ENCODE assay signal across 1 cellular context in the genomic region with DNA sequence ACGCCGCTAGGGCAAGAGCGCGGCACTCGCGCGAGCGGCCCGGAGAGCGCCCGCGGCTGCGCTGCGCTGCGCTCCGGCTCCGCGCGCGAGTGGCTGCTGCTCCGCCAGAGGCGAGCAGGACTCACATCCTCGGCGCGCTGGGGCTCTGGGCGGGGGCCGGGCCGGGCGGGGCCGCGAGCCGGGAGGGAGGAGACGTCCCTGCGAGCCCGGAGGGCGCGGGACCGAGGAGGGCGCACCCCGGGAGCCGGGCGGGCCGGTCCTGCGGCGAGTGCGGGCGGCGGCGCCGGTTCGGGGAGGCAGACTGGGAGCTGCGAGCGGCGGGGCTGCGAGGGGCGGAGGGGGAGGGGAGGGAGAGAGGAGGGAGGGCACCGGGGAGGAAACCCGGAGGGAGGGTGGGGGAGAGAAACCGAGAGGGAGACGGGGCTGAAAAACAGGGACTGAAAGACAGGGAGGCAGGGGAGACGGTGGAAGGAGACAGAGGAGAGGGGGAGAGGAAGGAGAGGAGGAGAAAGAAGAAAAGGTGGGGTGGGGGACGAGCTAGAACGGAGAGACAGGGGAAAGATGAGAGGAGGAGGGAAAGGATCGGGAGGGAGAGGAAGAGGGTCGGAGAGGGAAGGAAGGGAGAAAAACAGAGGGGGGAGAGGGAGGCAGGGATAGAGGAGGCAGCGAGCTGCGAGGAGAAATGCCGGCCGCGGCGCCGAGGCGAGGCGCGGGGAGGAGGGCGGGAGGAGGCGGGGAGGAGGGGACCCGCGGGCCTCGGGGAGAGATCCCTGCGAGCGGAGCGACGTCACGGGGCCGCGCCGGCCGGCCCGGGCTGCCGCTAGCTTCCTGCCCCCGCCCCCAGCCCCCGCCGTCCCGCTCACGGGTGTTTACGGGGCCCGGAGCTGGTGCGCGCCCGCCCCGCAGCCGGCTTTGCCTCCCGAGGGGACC.
TF ChIP-seq lines count a peak whose summit lies in the region.

A gene (minus strand): TSS at position 684 of the 930 bp plus-strand sequence. CDS start 831 bp downstream, outside the sequence.

TF ChIP-seq in HEK293, 187 proteins besides CTCF, POLR2A, EP300 and RAD21 (continued from another document):
- TF ChIP-seq, protein P1, sequence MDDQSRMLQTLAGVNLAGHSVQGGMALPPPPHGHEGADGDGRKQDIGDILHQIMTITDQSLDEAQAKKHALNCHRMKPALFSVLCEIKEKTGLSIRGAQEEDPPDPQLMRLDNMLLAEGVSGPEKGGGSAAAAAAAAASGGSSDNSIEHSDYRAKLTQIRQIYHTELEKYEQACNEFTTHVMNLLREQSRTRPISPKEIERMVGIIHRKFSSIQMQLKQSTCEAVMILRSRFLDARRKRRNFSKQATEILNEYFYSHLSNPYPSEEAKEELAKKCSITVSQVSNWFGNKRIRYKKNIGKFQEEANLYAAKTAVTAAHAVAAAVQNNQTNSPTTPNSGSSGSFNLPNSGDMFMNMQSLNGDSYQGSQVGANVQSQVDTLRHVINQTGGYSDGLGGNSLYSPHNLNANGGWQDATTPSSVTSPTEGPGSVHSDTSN (CRISPR knock-in tag; IDR thresholded peaks at IDR 0.05), result no peak
- TF ChIP-seq ZNF707 (tag by site-specific recombination; IDR thresholded peaks at IDR 0.05) (no peak), ZNF169 (tag by site-specific recombination; IDR thresholded peaks at IDR 0.05) (no peak), SALL2 (tag by site-specific recombination; IDR thresholded peaks at IDR 0.05; ENCODE audit: borderline replicate concordance) (0 out of 2 replicates have a peak, but pooled peaks have one; percentile 65), ZNF558 (tag by site-specific recombination; IDR thresholded peaks at IDR 0.05) (no peak), SCRT2 (tag by site-specific recombination; IDR thresholded peaks at IDR 0.05) (0 out of 2 replicates have a peak, but pooled peaks have one; percentile 11), HOXA7 (CRISPR knock-in tag; IDR thresholded peaks at IDR 0.05; ENCODE audit: borderline replicate concordance) (no peak), ZNF747 (tag by site-specific recombination; IDR thresholded peaks at IDR 0.05) (no peak), ZNF140 (tag by site-specific recombination; IDR thresholded peaks at IDR 0.05) (no peak), ZSCAN23 (tag by site-specific recombination; IDR thresholded peaks at IDR 0.05) (peak; percentile 92; the same call in 1 of the 2 replicates), ZNF785 (tag by site-specific recombination; IDR thresholded peaks at IDR 0.05) (no peak), TCF7L2 (IDR thresholded peaks at IDR 0.05; ENCODE audit: borderline replicate concordance, low read depth, low read length) (no peak), ZNF629 (tag by site-specific recombination; IDR thresholded peaks at IDR 0.05) (peak; percentile 62), GLI4 (tag by site-specific recombination; IDR thresholded peaks at IDR 0.05) (0 out of 2 replicates have a peak, but pooled peaks have one; percentile 66), ZNF555 (tag by site-specific recombination; conservative IDR thresholded peaks at IDR 0.05) (no peak), BCL11A (tag by site-specific recombination; IDR thresholded peaks at IDR 0.05; ENCODE audit: low read depth) (peak; percentile 61), FEZF1 (tag by site-specific recombination; IDR thresholded peaks at IDR 0.05) (no peak), ZNF623 (tag by site-specific recombination; IDR thresholded peaks at IDR 0.05) (no peak), SCRT1 (tag by site-specific recombination; IDR thresholded peaks at IDR 0.05; ENCODE audit: borderline replicate concordance) (no peak), ZNF660 (tag by site-specific recombination; IDR thresholded peaks at IDR 0.05) (no peak), OSR2 (tag by site-specific recombination; IDR thresholded peaks at IDR 0.05) (no peak), ZNF768 (tag by site-specific recombination; IDR thresholded peaks at IDR 0.05) (no peak), ZNF274 (IDR thresholded peaks at IDR 0.05; ENCODE audit: low read length) (no peak), ZNF274 (tag by site-specific recombination; IDR thresholded peaks at IDR 0.05; ENCODE audit: borderline replicate concordance) (no peak), ZNF23 (tag by site-specific recombination; IDR thresholded peaks at IDR 0.05; ENCODE audit: borderline replicate concordance) (no peak), ZNF843 (tag by site-specific recombination; IDR thresholded peaks at IDR 0.05) (peak; percentile 74), ZBTB48 (tag by site-specific recombination; IDR thresholded peaks at IDR 0.05) (peak; percentile 76), ZBTB21 (tag by site-specific recombination; IDR thresholded peaks at IDR 0.05) (0 out of 2 replicates have a peak, but pooled peaks have one; percentile 30)
- TF ChIP-seq, protein P2, sequence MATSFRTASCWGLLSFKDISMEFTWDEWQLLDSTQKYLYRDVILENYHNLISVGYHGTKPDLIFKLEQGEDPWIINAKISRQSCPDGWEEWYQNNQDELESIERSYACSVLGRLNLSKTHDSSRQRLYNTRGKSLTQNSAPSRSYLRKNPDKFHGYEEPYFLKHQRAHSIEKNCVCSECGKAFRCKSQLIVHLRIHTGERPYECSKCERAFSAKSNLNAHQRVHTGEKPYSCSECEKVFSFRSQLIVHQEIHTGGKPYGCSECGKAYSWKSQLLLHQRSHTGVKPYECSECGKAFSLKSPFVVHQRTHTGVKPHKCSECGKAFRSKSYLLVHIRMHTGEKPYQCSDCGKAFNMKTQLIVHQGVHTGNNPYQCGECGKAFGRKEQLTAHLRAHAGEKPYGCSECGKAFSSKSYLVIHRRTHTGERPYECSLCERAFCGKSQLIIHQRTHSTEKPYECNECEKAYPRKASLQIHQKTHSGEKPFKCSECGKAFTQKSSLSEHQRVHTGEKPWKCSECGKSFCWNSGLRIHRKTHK (tag by site-specific recombination; IDR thresholded peaks at IDR 0.05), result no peak
- TF ChIP-seq, protein P3, sequence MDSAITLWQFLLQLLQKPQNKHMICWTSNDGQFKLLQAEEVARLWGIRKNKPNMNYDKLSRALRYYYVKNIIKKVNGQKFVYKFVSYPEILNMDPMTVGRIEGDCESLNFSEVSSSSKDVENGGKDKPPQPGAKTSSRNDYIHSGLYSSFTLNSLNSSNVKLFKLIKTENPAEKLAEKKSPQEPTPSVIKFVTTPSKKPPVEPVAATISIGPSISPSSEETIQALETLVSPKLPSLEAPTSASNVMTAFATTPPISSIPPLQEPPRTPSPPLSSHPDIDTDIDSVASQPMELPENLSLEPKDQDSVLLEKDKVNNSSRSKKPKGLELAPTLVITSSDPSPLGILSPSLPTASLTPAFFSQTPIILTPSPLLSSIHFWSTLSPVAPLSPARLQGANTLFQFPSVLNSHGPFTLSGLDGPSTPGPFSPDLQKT (IDR thresholded peaks at IDR 0.05; ENCODE audit: borderline replicate concordance, low read depth, low read length), result no peak
- TF ChIP-seq, protein P4, sequence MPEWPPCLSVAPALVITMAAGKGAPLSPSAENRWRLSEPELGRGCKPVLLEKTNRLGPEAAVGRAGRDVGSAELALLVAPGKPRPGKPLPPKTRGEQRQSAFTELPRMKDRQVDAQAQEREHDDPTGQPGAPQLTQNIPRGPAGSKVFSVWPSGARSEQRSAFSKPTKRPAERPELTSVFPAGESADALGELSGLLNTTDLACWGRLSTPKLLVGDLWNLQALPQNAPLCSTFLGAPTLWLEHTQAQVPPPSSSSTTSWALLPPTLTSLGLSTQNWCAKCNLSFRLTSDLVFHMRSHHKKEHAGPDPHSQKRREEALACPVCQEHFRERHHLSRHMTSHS (tag by site-specific recombination; IDR thresholded peaks at IDR 0.05), result 0 out of 2 replicates have a peak, but pooled peaks have one; percentile 52
- TF ChIP-seq, protein P5, sequence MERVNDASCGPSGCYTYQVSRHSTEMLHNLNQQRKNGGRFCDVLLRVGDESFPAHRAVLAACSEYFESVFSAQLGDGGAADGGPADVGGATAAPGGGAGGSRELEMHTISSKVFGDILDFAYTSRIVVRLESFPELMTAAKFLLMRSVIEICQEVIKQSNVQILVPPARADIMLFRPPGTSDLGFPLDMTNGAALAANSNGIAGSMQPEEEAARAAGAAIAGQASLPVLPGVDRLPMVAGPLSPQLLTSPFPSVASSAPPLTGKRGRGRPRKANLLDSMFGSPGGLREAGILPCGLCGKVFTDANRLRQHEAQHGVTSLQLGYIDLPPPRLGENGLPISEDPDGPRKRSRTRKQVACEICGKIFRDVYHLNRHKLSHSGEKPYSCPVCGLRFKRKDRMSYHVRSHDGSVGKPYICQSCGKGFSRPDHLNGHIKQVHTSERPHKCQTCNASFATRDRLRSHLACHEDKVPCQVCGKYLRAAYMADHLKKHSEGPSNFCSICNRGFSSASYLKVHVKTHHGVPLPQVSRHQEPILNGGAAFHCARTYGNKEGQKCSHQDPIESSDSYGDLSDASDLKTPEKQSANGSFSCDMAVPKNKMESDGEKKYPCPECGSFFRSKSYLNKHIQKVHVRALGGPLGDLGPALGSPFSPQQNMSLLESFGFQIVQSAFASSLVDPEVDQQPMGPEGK (tag by site-specific recombination; IDR thresholded peaks at IDR 0.05), result peak; percentile 86
- TF ChIP-seq, protein P6, sequence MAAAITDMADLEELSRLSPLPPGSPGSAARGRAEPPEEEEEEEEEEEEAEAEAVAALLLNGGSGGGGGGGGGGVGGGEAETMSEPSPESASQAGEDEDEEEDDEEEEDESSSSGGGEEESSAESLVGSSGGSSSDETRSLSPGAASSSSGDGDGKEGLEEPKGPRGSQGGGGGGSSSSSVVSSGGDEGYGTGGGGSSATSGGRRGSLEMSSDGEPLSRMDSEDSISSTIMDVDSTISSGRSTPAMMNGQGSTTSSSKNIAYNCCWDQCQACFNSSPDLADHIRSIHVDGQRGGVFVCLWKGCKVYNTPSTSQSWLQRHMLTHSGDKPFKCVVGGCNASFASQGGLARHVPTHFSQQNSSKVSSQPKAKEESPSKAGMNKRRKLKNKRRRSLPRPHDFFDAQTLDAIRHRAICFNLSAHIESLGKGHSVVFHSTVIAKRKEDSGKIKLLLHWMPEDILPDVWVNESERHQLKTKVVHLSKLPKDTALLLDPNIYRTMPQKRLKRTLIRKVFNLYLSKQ (tag by site-specific recombination; IDR thresholded peaks at IDR 0.05; ENCODE audit: borderline replicate concordance), result no peak
- TF ChIP-seq, protein P7, sequence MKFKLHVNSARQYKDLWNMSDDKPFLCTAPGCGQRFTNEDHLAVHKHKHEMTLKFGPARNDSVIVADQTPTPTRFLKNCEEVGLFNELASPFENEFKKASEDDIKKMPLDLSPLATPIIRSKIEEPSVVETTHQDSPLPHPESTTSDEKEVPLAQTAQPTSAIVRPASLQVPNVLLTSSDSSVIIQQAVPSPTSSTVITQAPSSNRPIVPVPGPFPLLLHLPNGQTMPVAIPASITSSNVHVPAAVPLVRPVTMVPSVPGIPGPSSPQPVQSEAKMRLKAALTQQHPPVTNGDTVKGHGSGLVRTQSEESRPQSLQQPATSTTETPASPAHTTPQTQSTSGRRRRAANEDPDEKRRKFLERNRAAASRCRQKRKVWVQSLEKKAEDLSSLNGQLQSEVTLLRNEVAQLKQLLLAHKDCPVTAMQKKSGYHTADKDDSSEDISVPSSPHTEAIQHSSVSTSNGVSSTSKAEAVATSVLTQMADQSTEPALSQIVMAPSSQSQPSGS (tag by site-specific recombination; IDR thresholded peaks at IDR 0.05; ENCODE audit: low read depth), result no peak
- TF ChIP-seq, protein P8, sequence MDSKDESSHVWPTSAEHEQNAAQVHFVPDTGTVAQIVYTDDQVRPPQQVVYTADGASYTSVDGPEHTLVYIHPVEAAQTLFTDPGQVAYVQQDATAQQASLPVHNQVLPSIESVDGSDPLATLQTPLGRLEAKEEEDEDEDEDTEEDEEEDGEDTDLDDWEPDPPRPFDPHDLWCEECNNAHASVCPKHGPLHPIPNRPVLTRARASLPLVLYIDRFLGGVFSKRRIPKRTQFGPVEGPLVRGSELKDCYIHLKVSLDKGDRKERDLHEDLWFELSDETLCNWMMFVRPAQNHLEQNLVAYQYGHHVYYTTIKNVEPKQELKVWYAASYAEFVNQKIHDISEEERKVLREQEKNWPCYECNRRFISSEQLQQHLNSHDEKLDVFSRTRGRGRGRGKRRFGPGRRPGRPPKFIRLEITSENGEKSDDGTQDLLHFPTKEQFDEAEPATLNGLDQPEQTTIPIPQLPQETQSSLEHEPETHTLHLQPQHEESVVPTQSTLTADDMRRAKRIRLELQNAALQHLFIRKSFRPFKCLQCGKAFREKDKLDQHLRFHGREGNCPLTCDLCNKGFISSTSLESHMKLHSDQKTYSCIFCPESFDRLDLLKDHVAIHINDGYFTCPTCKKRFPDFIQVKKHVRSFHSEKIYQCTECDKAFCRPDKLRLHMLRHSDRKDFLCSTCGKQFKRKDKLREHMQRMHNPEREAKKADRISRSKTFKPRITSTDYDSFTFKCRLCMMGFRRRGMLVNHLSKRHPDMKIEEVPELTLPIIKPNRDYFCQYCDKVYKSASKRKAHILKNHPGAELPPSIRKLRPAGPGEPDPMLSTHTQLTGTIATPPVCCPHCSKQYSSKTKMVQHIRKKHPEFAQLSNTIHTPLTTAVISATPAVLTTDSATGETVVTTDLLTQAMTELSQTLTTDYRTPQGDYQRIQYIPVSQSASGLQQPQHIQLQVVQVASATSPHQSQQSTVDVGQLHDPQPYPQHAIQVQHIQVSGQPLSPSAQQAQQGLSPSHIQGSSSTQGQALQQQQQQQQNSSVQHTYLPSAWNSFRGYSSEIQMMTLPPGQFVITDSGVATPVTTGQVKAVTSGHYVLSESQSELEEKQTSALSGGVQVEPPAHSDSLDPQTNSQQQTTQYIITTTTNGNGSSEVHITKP (tag by site-specific recombination; IDR thresholded peaks at IDR 0.05), result peak; percentile 62
